1 cellular context compared by ENCODE assay signal in the genomic region with DNA sequence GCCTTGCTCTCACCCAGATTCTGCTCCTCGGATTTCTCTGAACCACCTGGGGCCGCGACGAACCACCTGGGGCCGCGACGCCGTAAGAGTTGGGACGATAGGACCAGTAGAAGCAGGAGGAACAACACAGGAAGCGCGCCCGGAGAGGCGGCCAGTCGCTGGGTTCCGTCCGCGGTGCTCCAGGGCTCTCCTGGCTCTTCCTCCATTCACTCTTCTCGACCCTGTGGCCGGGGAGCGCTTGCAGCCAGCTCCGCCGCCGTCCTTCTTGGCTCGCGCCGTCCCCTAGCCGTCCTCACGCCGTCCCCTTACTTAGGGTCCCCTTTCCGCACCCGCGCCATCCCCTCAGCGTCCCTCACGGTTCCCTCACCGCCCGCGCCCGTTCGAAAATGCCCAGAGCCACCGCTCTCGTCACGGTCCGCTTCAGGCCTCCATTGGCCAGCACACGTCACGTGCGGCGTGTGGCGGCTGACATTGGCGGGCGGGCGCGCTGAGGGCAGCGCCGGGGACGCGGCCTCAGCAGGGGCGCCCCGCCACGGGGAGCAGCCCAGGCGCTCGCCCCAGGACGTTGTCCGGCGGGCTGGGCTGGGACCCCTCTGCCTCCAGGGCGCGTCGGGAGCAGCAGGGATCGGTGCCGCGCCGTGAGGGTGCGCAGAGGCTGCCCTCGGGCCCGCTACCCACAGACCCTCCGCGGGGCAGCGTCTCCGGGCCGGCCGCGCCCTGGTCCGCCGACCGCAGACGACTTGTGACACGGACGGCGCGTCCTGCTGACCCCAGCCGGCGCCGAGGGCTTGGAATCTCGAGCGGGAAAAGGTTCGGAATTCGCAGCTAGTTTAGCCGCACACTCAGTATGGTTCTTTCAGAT.
TF ChIP-seq lines count a peak whose summit lies in the region.

No MANE protein-coding gene starts in this region.

TF ChIP-seq in K562, 482 proteins besides CTCF, POLR2A, EP300 and RAD21 (continued from another document and continues in another):
- TF ChIP-seq, protein P1, sequence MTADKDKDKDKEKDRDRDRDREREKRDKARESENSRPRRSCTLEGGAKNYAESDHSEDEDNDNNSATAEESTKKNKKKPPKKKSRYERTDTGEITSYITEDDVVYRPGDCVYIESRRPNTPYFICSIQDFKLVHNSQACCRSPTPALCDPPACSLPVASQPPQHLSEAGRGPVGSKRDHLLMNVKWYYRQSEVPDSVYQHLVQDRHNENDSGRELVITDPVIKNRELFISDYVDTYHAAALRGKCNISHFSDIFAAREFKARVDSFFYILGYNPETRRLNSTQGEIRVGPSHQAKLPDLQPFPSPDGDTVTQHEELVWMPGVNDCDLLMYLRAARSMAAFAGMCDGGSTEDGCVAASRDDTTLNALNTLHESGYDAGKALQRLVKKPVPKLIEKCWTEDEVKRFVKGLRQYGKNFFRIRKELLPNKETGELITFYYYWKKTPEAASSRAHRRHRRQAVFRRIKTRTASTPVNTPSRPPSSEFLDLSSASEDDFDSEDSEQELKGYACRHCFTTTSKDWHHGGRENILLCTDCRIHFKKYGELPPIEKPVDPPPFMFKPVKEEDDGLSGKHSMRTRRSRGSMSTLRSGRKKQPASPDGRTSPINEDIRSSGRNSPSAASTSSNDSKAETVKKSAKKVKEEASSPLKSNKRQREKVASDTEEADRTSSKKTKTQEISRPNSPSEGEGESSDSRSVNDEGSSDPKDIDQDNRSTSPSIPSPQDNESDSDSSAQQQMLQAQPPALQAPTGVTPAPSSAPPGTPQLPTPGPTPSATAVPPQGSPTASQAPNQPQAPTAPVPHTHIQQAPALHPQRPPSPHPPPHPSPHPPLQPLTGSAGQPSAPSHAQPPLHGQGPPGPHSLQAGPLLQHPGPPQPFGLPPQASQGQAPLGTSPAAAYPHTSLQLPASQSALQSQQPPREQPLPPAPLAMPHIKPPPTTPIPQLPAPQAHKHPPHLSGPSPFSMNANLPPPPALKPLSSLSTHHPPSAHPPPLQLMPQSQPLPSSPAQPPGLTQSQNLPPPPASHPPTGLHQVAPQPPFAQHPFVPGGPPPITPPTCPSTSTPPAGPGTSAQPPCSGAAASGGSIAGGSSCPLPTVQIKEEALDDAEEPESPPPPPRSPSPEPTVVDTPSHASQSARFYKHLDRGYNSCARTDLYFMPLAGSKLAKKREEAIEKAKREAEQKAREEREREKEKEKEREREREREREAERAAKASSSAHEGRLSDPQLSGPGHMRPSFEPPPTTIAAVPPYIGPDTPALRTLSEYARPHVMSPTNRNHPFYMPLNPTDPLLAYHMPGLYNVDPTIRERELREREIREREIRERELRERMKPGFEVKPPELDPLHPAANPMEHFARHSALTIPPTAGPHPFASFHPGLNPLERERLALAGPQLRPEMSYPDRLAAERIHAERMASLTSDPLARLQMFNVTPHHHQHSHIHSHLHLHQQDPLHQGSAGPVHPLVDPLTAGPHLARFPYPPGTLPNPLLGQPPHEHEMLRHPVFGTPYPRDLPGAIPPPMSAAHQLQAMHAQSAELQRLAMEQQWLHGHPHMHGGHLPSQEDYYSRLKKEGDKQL (CRISPR knock-in tag; IDR thresholded peaks at IDR 0.05; ENCODE audit: borderline replicate concordance) = no peak
- TF ChIP-seq POLR3G (IDR thresholded peaks at IDR 0.05; ENCODE audit: extremely low read depth, insufficient read length, insufficient replicate concordance) (no peak), HCFC1 (IDR thresholded peaks at IDR 0.05; ENCODE audit: low read depth, low read length) (peak; percentile 5; the same call in 1 of the 2 replicates), HNRNPK (IDR thresholded peaks at IDR 0.05; ENCODE audit: low read depth, low read length, poor library complexity, severe bottlenecking) (no peak), PTRF (tag; IDR thresholded peaks at IDR 0.05) (no peak), PURB (CRISPR knock-in tag; IDR thresholded peaks at IDR 0.05; ENCODE audit: low read depth) (no peak), MYC (IDR thresholded peaks at IDR 0.05; ENCODE audit: low read depth, low read length) (0 out of 2 replicates have a peak, but pooled peaks have one; percentile 25), MYC (CRISPR knock-in tag; IDR thresholded peaks at IDR 0.05; ENCODE audit: borderline replicate concordance, low read depth) (0 out of 2 replicates have a peak, but pooled peaks have one; percentile 70), SRSF7 (optimal IDR thresholded peaks at IDR 0.05; ENCODE audit: low read depth, low read length) (no peak), BRD4 (IDR thresholded peaks at IDR 0.05) (no peak), SOX6 (IDR thresholded peaks at IDR 0.05) (0 out of 2 replicates have a peak, but pooled peaks have one; percentile 10), TEAD4 (IDR thresholded peaks at IDR 0.05; ENCODE audit: low read length) (no peak), TEAD4 (CRISPR knock-in tag; IDR thresholded peaks at IDR 0.05; ENCODE audit: borderline replicate concordance) (no peak), ZNF830 (CRISPR knock-in tag; IDR thresholded peaks at IDR 0.05) (no peak), SRF (CRISPR knock-in tag; IDR thresholded peaks at IDR 0.05) (no peak), HDAC2 (IDR thresholded peaks at IDR 0.05) (no peak), GTF2E2 (tag; IDR thresholded peaks at IDR 0.05) (peak; percentile 76), FOXK1 (CRISPR knock-in tag; IDR thresholded peaks at IDR 0.05; ENCODE audit: borderline replicate concordance) (no peak), ZNF347 (CRISPR knock-in tag; IDR thresholded peaks at IDR 0.05; ENCODE audit: low read depth) (no peak), MED1 (CRISPR knock-in tag; IDR thresholded peaks at IDR 0.05; ENCODE audit: borderline replicate concordance) (no peak), ZBED1 (IDR thresholded peaks at IDR 0.05) (no peak; the same call in 1 of the 2 replicates), ZNF212 (CRISPR knock-in tag; IDR thresholded peaks at IDR 0.05) (no peak), ZZZ3 (IDR thresholded peaks at IDR 0.05) (no peak), YBX1 (IDR thresholded peaks at IDR 0.05) (no peak), LCOR (CRISPR knock-in tag; IDR thresholded peaks at IDR 0.05) (no peak), MAFG (tag; conservative IDR thresholded peaks at IDR 0.05) (no peak), SREBF2 (CRISPR knock-in tag; IDR thresholded peaks at IDR 0.05) (no peak), HMGN3 (IDR thresholded peaks at IDR 0.05; ENCODE audit: borderline replicate concordance, extremely low read depth, insufficient read length, low read depth, low read length) (peak; percentile 64), RBM34 (IDR thresholded peaks at IDR 0.05; ENCODE audit: borderline replicate concordance, insufficient read depth, low read length) (no peak), ASH1L (IDR thresholded peaks at IDR 0.05; ENCODE audit: borderline replicate concordance, low read depth, partially characterized antibody) (no peak), NR1H2 (CRISPR knock-in tag; IDR thresholded peaks at IDR 0.05) (peak; percentile 84; the same call in 1 of the 2 replicates), ZNF445 (CRISPR knock-in tag; IDR thresholded peaks at IDR 0.05; ENCODE audit: low read depth) (no peak), ZEB2 (IDR thresholded peaks at IDR 0.05) (0 out of 2 replicates have a peak, but pooled peaks have one; percentile 13), GATAD2B (IDR thresholded peaks at IDR 0.05; ENCODE audit: borderline replicate concordance) (peak; percentile 88; the same call in 1 of the 2 replicates), SMAD2 (IDR thresholded peaks at IDR 0.05; ENCODE audit: low read depth, low read length) (no peak), ZFP30 (CRISPR knock-in tag; IDR thresholded peaks at IDR 0.05; ENCODE audit: borderline replicate concordance) (no peak), ZKSCAN8 (CRISPR knock-in tag; IDR thresholded peaks at IDR 0.05) (no peak), CC2D1A (IDR thresholded peaks at IDR 0.05) (peak; percentile 98)
- TF ChIP-seq, protein P2, sequence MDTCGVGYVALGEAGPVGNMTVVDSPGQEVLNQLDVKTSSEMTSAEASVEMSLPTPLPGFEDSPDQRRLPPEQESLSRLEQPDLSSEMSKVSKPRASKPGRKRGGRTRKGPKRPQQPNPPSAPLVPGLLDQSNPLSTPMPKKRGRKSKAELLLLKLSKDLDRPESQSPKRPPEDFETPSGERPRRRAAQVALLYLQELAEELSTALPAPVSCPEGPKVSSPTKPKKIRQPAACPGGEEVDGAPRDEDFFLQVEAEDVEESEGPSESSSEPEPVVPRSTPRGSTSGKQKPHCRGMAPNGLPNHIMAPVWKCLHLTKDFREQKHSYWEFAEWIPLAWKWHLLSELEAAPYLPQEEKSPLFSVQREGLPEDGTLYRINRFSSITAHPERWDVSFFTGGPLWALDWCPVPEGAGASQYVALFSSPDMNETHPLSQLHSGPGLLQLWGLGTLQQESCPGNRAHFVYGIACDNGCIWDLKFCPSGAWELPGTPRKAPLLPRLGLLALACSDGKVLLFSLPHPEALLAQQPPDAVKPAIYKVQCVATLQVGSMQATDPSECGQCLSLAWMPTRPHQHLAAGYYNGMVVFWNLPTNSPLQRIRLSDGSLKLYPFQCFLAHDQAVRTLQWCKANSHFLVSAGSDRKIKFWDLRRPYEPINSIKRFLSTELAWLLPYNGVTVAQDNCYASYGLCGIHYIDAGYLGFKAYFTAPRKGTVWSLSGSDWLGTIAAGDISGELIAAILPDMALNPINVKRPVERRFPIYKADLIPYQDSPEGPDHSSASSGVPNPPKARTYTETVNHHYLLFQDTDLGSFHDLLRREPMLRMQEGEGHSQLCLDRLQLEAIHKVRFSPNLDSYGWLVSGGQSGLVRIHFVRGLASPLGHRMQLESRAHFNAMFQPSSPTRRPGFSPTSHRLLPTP (IDR thresholded peaks at IDR 0.05; ENCODE audit: borderline replicate concordance, extremely low read depth, insufficient read length) = no peak
- TF ChIP-seq, protein P3, sequence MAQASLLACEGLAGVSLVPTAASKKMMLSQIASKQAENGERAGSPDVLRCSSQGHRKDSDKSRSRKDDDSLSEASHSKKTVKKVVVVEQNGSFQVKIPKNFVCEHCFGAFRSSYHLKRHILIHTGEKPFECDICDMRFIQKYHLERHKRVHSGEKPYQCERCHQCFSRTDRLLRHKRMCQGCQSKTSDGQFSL (CRISPR knock-in tag; IDR thresholded peaks at IDR 0.05) = no peak
- TF ChIP-seq, protein P3 (tag; IDR thresholded peaks at IDR 0.05) = no peak
- TF ChIP-seq, protein P4, sequence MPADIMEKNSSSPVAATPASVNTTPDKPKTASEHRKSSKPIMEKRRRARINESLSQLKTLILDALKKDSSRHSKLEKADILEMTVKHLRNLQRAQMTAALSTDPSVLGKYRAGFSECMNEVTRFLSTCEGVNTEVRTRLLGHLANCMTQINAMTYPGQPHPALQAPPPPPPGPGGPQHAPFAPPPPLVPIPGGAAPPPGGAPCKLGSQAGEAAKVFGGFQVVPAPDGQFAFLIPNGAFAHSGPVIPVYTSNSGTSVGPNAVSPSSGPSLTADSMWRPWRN (IDR thresholded peaks at IDR 0.05; ENCODE audit: low read depth) = no peak
- TF ChIP-seq, protein P5, sequence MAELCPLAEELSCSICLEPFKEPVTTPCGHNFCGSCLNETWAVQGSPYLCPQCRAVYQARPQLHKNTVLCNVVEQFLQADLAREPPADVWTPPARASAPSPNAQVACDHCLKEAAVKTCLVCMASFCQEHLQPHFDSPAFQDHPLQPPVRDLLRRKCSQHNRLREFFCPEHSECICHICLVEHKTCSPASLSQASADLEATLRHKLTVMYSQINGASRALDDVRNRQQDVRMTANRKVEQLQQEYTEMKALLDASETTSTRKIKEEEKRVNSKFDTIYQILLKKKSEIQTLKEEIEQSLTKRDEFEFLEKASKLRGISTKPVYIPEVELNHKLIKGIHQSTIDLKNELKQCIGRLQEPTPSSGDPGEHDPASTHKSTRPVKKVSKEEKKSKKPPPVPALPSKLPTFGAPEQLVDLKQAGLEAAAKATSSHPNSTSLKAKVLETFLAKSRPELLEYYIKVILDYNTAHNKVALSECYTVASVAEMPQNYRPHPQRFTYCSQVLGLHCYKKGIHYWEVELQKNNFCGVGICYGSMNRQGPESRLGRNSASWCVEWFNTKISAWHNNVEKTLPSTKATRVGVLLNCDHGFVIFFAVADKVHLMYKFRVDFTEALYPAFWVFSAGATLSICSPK (IDR thresholded peaks at IDR 0.05; ENCODE audit: borderline replicate concordance) = no peak
- TF ChIP-seq, protein P6, sequence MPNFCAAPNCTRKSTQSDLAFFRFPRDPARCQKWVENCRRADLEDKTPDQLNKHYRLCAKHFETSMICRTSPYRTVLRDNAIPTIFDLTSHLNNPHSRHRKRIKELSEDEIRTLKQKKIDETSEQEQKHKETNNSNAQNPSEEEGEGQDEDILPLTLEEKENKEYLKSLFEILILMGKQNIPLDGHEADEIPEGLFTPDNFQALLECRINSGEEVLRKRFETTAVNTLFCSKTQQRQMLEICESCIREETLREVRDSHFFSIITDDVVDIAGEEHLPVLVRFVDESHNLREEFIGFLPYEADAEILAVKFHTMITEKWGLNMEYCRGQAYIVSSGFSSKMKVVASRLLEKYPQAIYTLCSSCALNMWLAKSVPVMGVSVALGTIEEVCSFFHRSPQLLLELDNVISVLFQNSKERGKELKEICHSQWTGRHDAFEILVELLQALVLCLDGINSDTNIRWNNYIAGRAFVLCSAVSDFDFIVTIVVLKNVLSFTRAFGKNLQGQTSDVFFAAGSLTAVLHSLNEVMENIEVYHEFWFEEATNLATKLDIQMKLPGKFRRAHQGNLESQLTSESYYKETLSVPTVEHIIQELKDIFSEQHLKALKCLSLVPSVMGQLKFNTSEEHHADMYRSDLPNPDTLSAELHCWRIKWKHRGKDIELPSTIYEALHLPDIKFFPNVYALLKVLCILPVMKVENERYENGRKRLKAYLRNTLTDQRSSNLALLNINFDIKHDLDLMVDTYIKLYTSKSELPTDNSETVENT (CRISPR knock-in tag; IDR thresholded peaks at IDR 0.05) = no peak; the same call in 1 of the 2 replicates
- TF ChIP-seq, protein P7, sequence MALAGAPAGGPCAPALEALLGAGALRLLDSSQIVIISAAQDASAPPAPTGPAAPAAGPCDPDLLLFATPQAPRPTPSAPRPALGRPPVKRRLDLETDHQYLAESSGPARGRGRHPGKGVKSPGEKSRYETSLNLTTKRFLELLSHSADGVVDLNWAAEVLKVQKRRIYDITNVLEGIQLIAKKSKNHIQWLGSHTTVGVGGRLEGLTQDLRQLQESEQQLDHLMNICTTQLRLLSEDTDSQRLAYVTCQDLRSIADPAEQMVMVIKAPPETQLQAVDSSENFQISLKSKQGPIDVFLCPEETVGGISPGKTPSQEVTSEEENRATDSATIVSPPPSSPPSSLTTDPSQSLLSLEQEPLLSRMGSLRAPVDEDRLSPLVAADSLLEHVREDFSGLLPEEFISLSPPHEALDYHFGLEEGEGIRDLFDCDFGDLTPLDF (CRISPR knock-in tag; IDR thresholded peaks at IDR 0.05) = no peak
- TF ChIP-seq, protein P8, sequence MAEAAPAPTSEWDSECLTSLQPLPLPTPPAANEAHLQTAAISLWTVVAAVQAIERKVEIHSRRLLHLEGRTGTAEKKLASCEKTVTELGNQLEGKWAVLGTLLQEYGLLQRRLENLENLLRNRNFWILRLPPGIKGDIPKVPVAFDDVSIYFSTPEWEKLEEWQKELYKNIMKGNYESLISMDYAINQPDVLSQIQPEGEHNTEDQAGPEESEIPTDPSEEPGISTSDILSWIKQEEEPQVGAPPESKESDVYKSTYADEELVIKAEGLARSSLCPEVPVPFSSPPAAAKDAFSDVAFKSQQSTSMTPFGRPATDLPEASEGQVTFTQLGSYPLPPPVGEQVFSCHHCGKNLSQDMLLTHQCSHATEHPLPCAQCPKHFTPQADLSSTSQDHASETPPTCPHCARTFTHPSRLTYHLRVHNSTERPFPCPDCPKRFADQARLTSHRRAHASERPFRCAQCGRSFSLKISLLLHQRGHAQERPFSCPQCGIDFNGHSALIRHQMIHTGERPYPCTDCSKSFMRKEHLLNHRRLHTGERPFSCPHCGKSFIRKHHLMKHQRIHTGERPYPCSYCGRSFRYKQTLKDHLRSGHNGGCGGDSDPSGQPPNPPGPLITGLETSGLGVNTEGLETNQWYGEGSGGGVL (CRISPR knock-in tag; IDR thresholded peaks at IDR 0.05) = no peak
